ENCODE assay signal across 8 cellular contexts in genomic region chr18:63831080-63831788, GRCh38. TPM values are rescaled to one million over a fixed set of nuclear protein-coding genes. Genes with fewer than 3 reads are reported as not detected.
A peak's percentile ranks its signal among the peaks of the same experiment; 100 is the strongest.
DNase-seq lines count a peak whose midpoint lies in the region; ATAC-seq and TF ChIP-seq lines count a peak whose summit lies in the region.

No MANE protein-coding gene starts in this region.

- H3K27ac ChIP-seq in epithelial cell of prostate (peak overlapping the region; percentile 62), colonic mucosa (no peak overlapping the region)

- no peaks in the 10 kb centered on the region for H3K9me3 ChIP-seq in colonic mucosa

- H3K36me3 ChIP-seq in colonic mucosa, result no peaks in the 10 kb centered on the region

- H3K9ac ChIP-seq in colonic mucosa (ENCODE audit: low read depth in 2 of 2, low read length in 2 of 2), result no peak overlapping the region

- intact Hi-C loops in colonic mucosa (cut with DNase I), result no loop called here

- H3K27me3 Mint-ChIP-seq in activated T-cell treated with anti-CD3 and anti-CD28 coated beads, Interleukin-2, amount 50 U/mL, for 24 hours, result peaks cover 54% of the 10 kb centered on the region
- H3K27me3 Mint-ChIP-seq in T-cell, result peaks cover 8 to 10% of the 10 kb centered on the region in 2 donors

- H3K9me3 Mint-ChIP-seq in activated T-cell treated with anti-CD3 and anti-CD28 coated beads, Interleukin-2, amount 50 U/mL, for 24 hours, result no peaks in the 10 kb centered on the region
- no peaks in the 10 kb centered on the region for H3K9me3 Mint-ChIP-seq in T-cell

- DNase-seq in GM12864 (ENCODE audit: low read depth), result peak; percentile 41
- peak; percentile 62 to 76 for DNase-seq in Kasumi-1 (lab: John Stamatoyannopoulos, UW)
- DNase-seq in epithelial cell of prostate (ENCODE audit: low read depth, low spot score), result no peak
- no peak for DNase-seq in activated T-cell treated with anti-CD3 and anti-CD28 coated beads, Interleukin-2, amount 50 U/mL, for 24 hours
- DNase-seq in T-cell, result no peak
- no peak for DNase-seq in NCI-H748 treated with DMSO at 0.1 percent for 48 hours (lab: John Stamatoyannopoulos, UW)
- DNase-seq in colonic mucosa, result no peak

- no peak overlapping the region for H3K27ac Mint-ChIP-seq in activated T-cell treated with anti-CD3 and anti-CD28 coated beads, Interleukin-2, amount 50 U/mL, for 24 hours
- H3K27ac Mint-ChIP-seq in T-cell, result no peak overlapping the region

- no peak overlapping the region for H3K4me3 Mint-ChIP-seq in activated T-cell treated with anti-CD3 and anti-CD28 coated beads, Interleukin-2, amount 50 U/mL, for 24 hours
- H3K4me3 Mint-ChIP-seq in T-cell, result no peak overlapping the region

- POLR2A ChIA-PET in T-cell (lab: Charles Lee), result no interaction called here

- no peak overlapping the region for H3K4me3 ChIP-seq in GM12864 (ENCODE audit: low read depth, low read length)
- no peak overlapping the region for H3K4me3 ChIP-seq in colonic mucosa

- TF ChIP-seq CTCF in GM12864 (IDR thresholded peaks at IDR 0.05; ENCODE audit: low read depth, low read length, missing control alignments) (no peak), colonic mucosa (IDR thresholded peaks at IDR 0.05) (no peak)

- H3K36me3 Mint-ChIP-seq in activated T-cell treated with anti-CD3 and anti-CD28 coated beads, Interleukin-2, amount 50 U/mL, for 24 hours (ENCODE audit: low read depth), result no peaks in the 10 kb centered on the region
- no peaks in the 10 kb centered on the region for H3K36me3 Mint-ChIP-seq in T-cell

- peak; percentile 90 for ATAC-seq in GM21825 (IDR thresholded peaks at IDR 0.05; ENCODE audit: unreplicated experiment)
- ATAC-seq in T-cell (replicated peaks in 1 of 4), result no peak

- H3K4me1 ChIP-seq in colonic mucosa, result no peaks in the 10 kb centered on the region

- H3K27me3 ChIP-seq in colonic mucosa, result no peaks in the 10 kb centered on the region

- CTCF ChIA-PET in T-cell (lab: Charles Lee), result no interaction called here

- peaks cover 15% of the 10 kb centered on the region for H3K4me1 Mint-ChIP-seq in activated T-cell treated with anti-CD3 and anti-CD28 coated beads, Interleukin-2, amount 50 U/mL, for 24 hours (ENCODE audit: low read depth)
- peaks cover 0 to 2% (median 2%) of the 10 kb centered on the region in 3 donors for H3K4me1 Mint-ChIP-seq in T-cell

RNA-seq across cellular contexts. Expression of gene SERPINB7, which starts 56.0 kb away (rescaled TPM):
- total RNA-seq in T-cell (not detected), colonic mucosa (not detected)

RNA-seq across cellular contexts. Expression of gene SERPINB2, which starts 56.3 kb away (rescaled TPM):
- not detected for total RNA-seq in T-cell
- total RNA-seq in colonic mucosa, result under 1 TPM in 1 of 2 donors, not detected in 1; 0.29 TPM

Comparison
In these comparisons a context has a peak if more than half of its experiments do, and no peak if none do; other contexts are left out.
1. DNase-seq: peak in GM12864 (single experiment) and Kasumi-1 (2 of 2); none in epithelial cell of prostate (single experiment), activated T-cell treated with anti-CD3 and anti-CD28 coated beads, Interleukin-2, amount 50 U/mL, for 24 hours (single experiment), T-cell (0 of 34), NCI-H748 treated with DMSO at 0.1 percent for 48 hours (single experiment) and colonic mucosa (single experiment).